Comparison of ENCODE assay signal across 15 cellular contexts in genomic region chr1:79741720-79742421, GRCh38.
DNase-seq lines count a peak whose midpoint lies in the region; ATAC-seq, FAIRE-seq and TF ChIP-seq lines count a peak whose summit lies in the region.
"Had no signal": no experiment of that assay in that cellular context is flagged by ENCODE, and none has a peak within 500 bp of the region (broad histone marks: within the 10 kb centered on the region; RNA-seq: fewer than 3 reads in every experiment).

No MANE protein-coding gene starts in this region.

- no peaks in the 10 kb centered on the region for H3K9me3 ChIP-seq in aorta (ENCODE audit: control insufficient read depth, low read length)

- peak; percentile 41 for FAIRE-seq in GM12891 (lab: Jason Lieb, UNC)

- peak; percentile 94 for ATAC-seq in GM19397 (IDR thresholded peaks at IDR 0.05; ENCODE audit: unreplicated experiment)
- peak; percentile 78 for ATAC-seq in HG02798 (IDR thresholded peaks at IDR 0.05; ENCODE audit: poor library complexity, unreplicated experiment)
- peak; percentile 94 for ATAC-seq in HG03457 (IDR thresholded peaks at IDR 0.05; ENCODE audit: unreplicated experiment)
- ATAC-seq in aorta (ENCODE audit: low FRiP score) = no peak
- ATAC-seq: effector memory CD8-positive, alpha-beta T cell; heart left ventricle had no signal

- WGBS in aorta, 2 donors = 92% methylated on average over 3 of the region's 3 CpGs

- H3K27me3 ChIP-seq in aorta (ENCODE audit: control insufficient read depth in 1 of 2, insufficient read depth in 2 of 2, low read length in 1 of 2) = no peaks in the 10 kb centered on the region
- H3K27me3 ChIP-seq: heart left ventricle had no signal

- no peak overlapping the region for H3K4me3 ChIP-seq in aorta (ENCODE audit: low read length in 2 of 2)
- H3K4me3 ChIP-seq: heart left ventricle had no signal

- H3K27ac ChIP-seq in aorta (ENCODE audit: low read depth in 1 of 2, low read length in 2 of 2) = no peak overlapping the region
- H3K27ac ChIP-seq: heart left ventricle, parathyroid adenoma had no signal

- no peak for DNase-seq in GM12891 (ENCODE audit: insufficient read length, low spot score)
- DNase-seq in NCI-H526 treated with DMSO at 0.1 percent for 48 hours (lab: John Stamatoyannopoulos, UW) = no peak
- DNase-seq in aorta = no peak
- DNase-seq in medulla oblongata (ENCODE audit: extremely low spot score) = no peak
- DNase-seq in activated effector memory CD4-positive, alpha-beta T cell treated with anti-CD3 and anti-CD28 coated beads, Interleukin-2, amount 50 U/mL, for 16 hours = no peak
- DNase-seq: amniotic stem cell; effector memory CD8-positive, alpha-beta T cell; heart left ventricle; NCI-H774; stimulated activated CD4-positive, alpha-beta T cell treated with anti-CD3 and anti-CD28 coated beads, Interleukin-4, amount 100 ng/mL, for 4 hours; substantia nigra had no signal

- no peak for TF ChIP-seq POLR2A in GM12891 (IDR thresholded peaks at IDR 0.05; ENCODE audit: low read depth, low read length)

- no peaks in the 10 kb centered on the region for H3K36me3 ChIP-seq in aorta (ENCODE audit: control insufficient read depth in 1 of 2, insufficient read depth in 2 of 2, low read length in 1 of 2)
- H3K36me3 ChIP-seq: heart left ventricle had no signal

- no peaks in the 10 kb centered on the region for H3K4me1 ChIP-seq in aorta (ENCODE audit: control insufficient read depth in 1 of 2, insufficient read depth in 2 of 2, low read length in 2 of 2)
- H3K4me1 ChIP-seq: heart left ventricle, parathyroid adenoma had no signal

- intact Hi-C loops in aorta (cut with DNase I) = no loop called here

TF ChIP-seq in GM12891, 5 proteins besides CTCF, POLR2A, EP300 and RAD21:
- TF ChIP-seq TAF1 (IDR thresholded peaks at IDR 0.05; ENCODE audit: low read depth, low read length) = no peak
- peak; percentile 91 for TF ChIP-seq SPI1 (IDR thresholded peaks at IDR 0.05; ENCODE audit: low read depth, low read length)
- no peak for TF ChIP-seq PAX5 (IDR thresholded peaks at IDR 0.05; ENCODE audit: insufficient read depth, low read length, severe bottlenecking)
- TF ChIP-seq POLR2AphosphoS5 (IDR thresholded peaks at IDR 0.05; ENCODE audit: low read depth, low read length) = no peak
- no peak for TF ChIP-seq POU2F2 (IDR thresholded peaks at IDR 0.05; ENCODE audit: low read depth, low read length)
